8 cellular contexts compared by ENCODE assay signal in the genomic region with DNA sequence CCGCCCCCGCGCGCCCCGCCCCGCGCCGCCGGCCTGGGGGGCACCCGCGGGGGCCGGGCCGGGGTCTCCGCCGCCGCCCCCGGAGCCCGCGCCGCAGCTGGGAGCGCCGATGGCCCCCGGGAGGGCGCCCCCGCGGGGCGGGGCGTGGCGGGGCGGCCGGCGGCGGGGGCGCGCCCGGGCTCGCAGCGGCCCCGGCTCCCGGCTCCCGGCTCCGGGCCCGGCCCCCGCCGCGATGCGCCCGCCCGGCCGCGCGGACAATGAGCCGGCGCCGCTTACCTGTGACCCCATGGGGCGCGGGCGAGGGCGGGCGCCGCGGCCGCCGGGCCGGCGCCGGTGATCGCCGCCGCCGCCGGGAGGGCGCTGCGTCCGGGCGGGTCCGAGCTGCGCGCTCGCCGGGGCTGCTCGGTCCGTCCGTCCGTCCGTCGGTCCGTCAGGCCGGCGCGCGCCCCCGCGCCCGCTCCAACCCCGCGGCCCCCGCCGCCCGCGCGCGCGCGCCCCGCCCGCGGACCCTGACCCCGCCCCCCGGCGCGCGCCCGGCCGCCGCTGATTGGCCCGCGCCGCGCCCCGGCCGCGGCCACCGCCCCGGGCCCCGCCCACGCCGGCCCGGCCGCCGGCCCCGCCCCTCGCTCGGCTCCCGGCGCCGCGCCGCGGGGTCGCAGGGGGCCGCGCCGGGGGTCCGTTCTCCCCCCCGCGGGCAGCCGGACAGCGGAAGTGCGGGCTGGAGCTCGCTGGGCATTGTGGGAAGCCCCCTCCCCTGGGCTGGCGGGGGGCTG. TPM values are rescaled to one million over a fixed set of nuclear protein-coding genes. Genes with fewer than 3 reads are reported as not detected.
DNase-seq lines count a peak whose midpoint lies in the region; ATAC-seq and FAIRE-seq lines count a peak whose summit lies in the region.

TSS of gene ZBTB46 (minus strand) at position 444 of the 773 bp plus-strand sequence. CDS start 40,507 bp downstream, outside the sequence.

- H3K27me3 ChIP-seq in SJSA1 (replicated peaks) (peaks cover 21% of the 10 kb centered on the region), mononuclear cell (ENCODE audit: insufficient read depth, low read length) (peaks cover 37% of the 10 kb centered on the region)

- no peaks in the 10 kb centered on the region for H3K36me3 ChIP-seq in SJSA1

- no peak within 1 kb of the TSS for H3K27ac ChIP-seq in SJSA1

- no peak for FAIRE-seq in urothelium cell line (lab: Jason Lieb, UNC)

- H3K4me1 ChIP-seq in SJSA1 (replicated peaks) = peaks cover 43% of the 10 kb centered on the region
- H3K4me1 ChIP-seq in mononuclear cell (ENCODE audit: insufficient read depth, low read length) = peaks cover 19% of the 10 kb centered on the region

- peak; percentile 59 for DNase-seq in NCI-H82 (lab: John Stamatoyannopoulos, UW)
- no peak for DNase-seq in NCI-H82 treated with DMSO at 0.1 percent for 48 hours (lab: John Stamatoyannopoulos, UW; ENCODE audit: unreplicated experiment)
- DNase-seq in SJSA1 (ENCODE audit: low read depth in 1 of 2, low spot score in 2 of 2) = no peak
- DNase-seq in epidermal melanocyte (ENCODE audit: insufficient read length, low spot score) = peak; percentile 89
- peak; percentile 96 for DNase-seq in urothelium cell line (ENCODE audit: low spot score)
- no peak for DNase-seq in putamen (ENCODE audit: low spot score)

- H3K9me3 ChIP-seq in SJSA1 (replicated peaks) = no peaks in the 10 kb centered on the region
- H3K9me3 ChIP-seq in mononuclear cell (ENCODE audit: low read depth, low read length) = no peaks in the 10 kb centered on the region

- ATAC-seq in HG02885 (IDR thresholded peaks at IDR 0.05; ENCODE audit: poor library complexity, unreplicated experiment) = peak; percentile 72

- peak within 1 kb of the TSS; percentile 54 for H3K4me3 ChIP-seq in SJSA1
- peak within 1 kb of the TSS; percentile 28 for H3K4me3 ChIP-seq in mononuclear cell (ENCODE audit: low read length)

RNA-seq across cellular contexts. Expression of gene ZBTB46, which starts in this region (rescaled TPM):
- total RNA-seq in SJSA1 (2014; rRNA removed; shearing (Covaris generic)) = 2.4 and 3.8 TPM in 2 replicates
- 2.1 TPM for total RNA-seq in mononuclear cell

Comparison
In these comparisons a context has a peak if more than half of its experiments do, and no peak if none do; other contexts are left out.
1. DNase-seq: peak in NCI-H82 (single experiment), epidermal melanocyte (single experiment) and urothelium cell line (single experiment); none in NCI-H82 treated with DMSO at 0.1 percent for 48 hours (single experiment), SJSA1 (0 of 2) and putamen (single experiment).